In the genomic region with DNA sequence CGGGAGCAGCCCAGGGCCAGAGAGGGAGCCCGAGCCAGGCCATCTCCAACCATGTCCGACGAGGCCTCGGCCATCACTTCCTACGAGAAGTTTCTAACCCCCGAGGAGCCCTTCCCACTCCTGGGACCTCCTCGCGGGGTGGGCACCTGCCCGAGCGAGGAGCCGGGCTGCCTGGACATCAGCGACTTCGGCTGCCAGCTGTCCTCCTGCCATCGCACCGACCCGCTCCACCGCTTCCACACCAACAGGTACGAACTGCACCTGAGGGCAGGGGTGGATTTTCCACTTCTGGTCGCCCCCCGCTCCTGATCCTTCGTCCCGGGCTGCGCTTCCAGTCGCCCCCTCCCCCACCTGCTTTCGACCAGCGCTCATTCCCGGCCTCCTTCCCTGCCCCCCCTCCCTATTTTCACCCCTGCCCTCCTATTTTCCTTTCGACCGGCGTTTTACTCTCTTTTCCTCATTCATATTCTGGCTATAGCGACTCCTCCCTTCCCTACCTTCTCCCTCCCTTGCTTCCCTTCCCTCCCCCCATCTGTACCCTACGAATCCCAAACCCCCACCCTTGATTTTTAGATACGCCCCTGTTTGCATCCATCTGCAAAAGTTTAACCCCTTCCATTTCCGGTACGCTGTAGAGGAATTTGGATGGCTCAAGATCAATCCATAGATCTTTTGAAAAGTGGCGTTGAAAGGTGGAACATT, we compare ENCODE assay signal across 8 cellular contexts. TPM values are rescaled to one million over a fixed set of nuclear protein-coding genes. Genes with fewer than 3 reads are reported as not detected.
A peak's percentile ranks its signal among the peaks of the same experiment; 100 is the strongest.
DNase-seq lines count a peak whose midpoint lies in the region; ATAC-seq and TF ChIP-seq lines count a peak whose summit lies in the region.

No MANE protein-coding gene starts in this region.

- no peaks in the 10 kb centered on the region for H3K27me3 Mint-ChIP-seq in activated naive CD4-positive, alpha-beta T cell treated with anti-CD3 and anti-CD28 coated beads for 36 hours (ENCODE audit: low read depth)
- H3K27me3 Mint-ChIP-seq in activated CD4-positive, alpha-beta memory T cell treated with anti-CD3 and anti-CD28 coated beads, Interleukin-2, amount 10 ng/mL, durations not matched to agents 7 days and 5 days, result no peaks in the 10 kb centered on the region

- H3K4me1 Mint-ChIP-seq in activated naive CD4-positive, alpha-beta T cell treated with anti-CD3 and anti-CD28 coated beads for 36 hours (ENCODE audit: low read depth), result peaks cover 31% of the 10 kb centered on the region
- H3K4me1 Mint-ChIP-seq in activated CD4-positive, alpha-beta memory T cell treated with anti-CD3 and anti-CD28 coated beads, Interleukin-2, amount 10 ng/mL, durations not matched to agents 7 days and 5 days, result peaks cover 30% of the 10 kb centered on the region

- H3K27me3 ChIP-seq in iPS-15b (ENCODE audit: control insufficient read depth, insufficient read depth, low read length) (no peaks in the 10 kb centered on the region), smooth muscle cell (ENCODE audit: low read depth) (no peaks in the 10 kb centered on the region)

- H3K4me2 ChIP-seq in smooth muscle cell, result peak overlapping the region; percentile 88

- 47% methylated on average over 22 of the region's 37 CpGs for WGBS in smooth muscle cell (ENCODE audit: low lambda C conversion rate)

- H3K4me3 ChIP-seq in iPS-15b (ENCODE audit: low read depth, low read length) (peak overlapping the region; percentile 88), smooth muscle cell (peak overlapping the region; percentile 67)

- peak overlapping the region; percentile 72 for H3K4me3 Mint-ChIP-seq in activated naive CD4-positive, alpha-beta T cell treated with anti-CD3 and anti-CD28 coated beads for 36 hours
- peak overlapping the region; percentile 73 for H3K4me3 Mint-ChIP-seq in activated CD4-positive, alpha-beta memory T cell treated with anti-CD3 and anti-CD28 coated beads, Interleukin-2, amount 10 ng/mL, durations not matched to agents 7 days and 5 days

- CTCF ChIA-PET in activated naive CD4-positive, alpha-beta T cell treated with anti-CD3 and anti-CD28 coated beads for 36 hours (lab: Charles Lee), result interaction anchor here (0.8 to 3.1 kb wide), 2 partner anchors 8 to 10 kb away, joined by 4 to 9 read pairs; a partner anchor contains a TSS
- CTCF ChIA-PET in activated CD4-positive, alpha-beta memory T cell treated with anti-CD3 and anti-CD28 coated beads, Interleukin-2, amount 10 ng/mL, durations not matched to agents 7 days and 5 days (lab: Charles Lee), result interaction anchor here (0.6 to 3.6 kb wide), 3 partner anchors 10 to 249 kb away, joined by 4 to 43 read pairs (median 4); a partner anchor contains a TSS

- H3F3A ChIP-seq in smooth muscle cell (ENCODE audit: low read depth), result no peaks in the 10 kb centered on the region

- no peak overlapping the region for H3K27ac Mint-ChIP-seq in activated naive CD4-positive, alpha-beta T cell treated with anti-CD3 and anti-CD28 coated beads for 36 hours
- no peak overlapping the region for H3K27ac Mint-ChIP-seq in activated CD4-positive, alpha-beta memory T cell treated with anti-CD3 and anti-CD28 coated beads, Interleukin-2, amount 10 ng/mL, durations not matched to agents 7 days and 5 days

- TF ChIP-seq CTCF in smooth muscle cell (IDR thresholded peaks at IDR 0.05; ENCODE audit: borderline replicate concordance, insufficient read depth, poor library complexity, severe bottlenecking), result no peak

- intact Hi-C loops in activated naive CD4-positive, alpha-beta T cell treated with anti-CD3 and anti-CD28 coated beads for 36 hours (cut with micrococcal nuclease), result loop anchor here (1.0 kb wide), 1 partner anchor 10 kb away; a partner anchor contains a TSS

- POLR2A ChIA-PET in activated CD4-positive, alpha-beta memory T cell treated with anti-CD3 and anti-CD28 coated beads, Interleukin-2, amount 10 ng/mL, durations not matched to agents 7 days and 5 days (lab: Charles Lee), result interaction anchor here (0.9 to 3.6 kb wide), 3 partner anchors 8 to 54 kb away, joined by 4 to 57 read pairs (median 4); a partner anchor contains a TSS

- H3K79me2 ChIP-seq in smooth muscle cell (ENCODE audit: low read depth), result peaks cover 26% of the 10 kb centered on the region

- no peak overlapping the region for H3K27ac ChIP-seq in smooth muscle cell (ENCODE audit: low read depth)

- no peaks in the 10 kb centered on the region for H3K36me3 ChIP-seq in iPS-15b (ENCODE audit: control insufficient read depth, insufficient read depth, low read length)
- no peaks in the 10 kb centered on the region for H3K36me3 ChIP-seq in smooth muscle cell (ENCODE audit: low read depth)

- DNase-seq in activated naive CD4-positive, alpha-beta T cell treated with anti-CD3 and anti-CD28 coated beads for 36 hours, result no peak
- no peak for DNase-seq in activated naive CD4-positive, alpha-beta T cell (lab: John Stamatoyannopoulos, UW)
- DNase-seq in activated CD4-positive, alpha-beta memory T cell treated with anti-CD3 and anti-CD28 coated beads, Interleukin-2, amount 10 ng/mL, durations not matched to agents 7 days and 5 days, result no peak
- DNase-seq in smooth muscle cell (lab: John Stamatoyannopoulos, UW; ENCODE audit: unreplicated experiment) (no peak), AG20443 (ENCODE audit: low spot score) (no peak), COR-L47 (lab: John Stamatoyannopoulos, UW) (no peak)

- H3K9me3 ChIP-seq in iPS-15b (ENCODE audit: control insufficient read depth, insufficient read depth, low read length) (no peaks in the 10 kb centered on the region), smooth muscle cell (replicated peaks; ENCODE audit: low read depth) (no peaks in the 10 kb centered on the region)

- H4K20me1 ChIP-seq in smooth muscle cell (ENCODE audit: low read depth), result peaks cover 26% of the 10 kb centered on the region

- peaks cover 3% of the 10 kb centered on the region for H3K36me3 Mint-ChIP-seq in activated naive CD4-positive, alpha-beta T cell treated with anti-CD3 and anti-CD28 coated beads for 36 hours (ENCODE audit: low read depth)
- peaks cover 19% of the 10 kb centered on the region for H3K36me3 Mint-ChIP-seq in activated CD4-positive, alpha-beta memory T cell treated with anti-CD3 and anti-CD28 coated beads, Interleukin-2, amount 10 ng/mL, durations not matched to agents 7 days and 5 days (ENCODE audit: low read depth)

- H3K9ac ChIP-seq in iPS-15b (ENCODE audit: low read depth, low read length) (peak overlapping the region; percentile 82), smooth muscle cell (ENCODE audit: low read depth) (peak overlapping the region; percentile 66)

- ATAC-seq in GM21786 (IDR thresholded peaks at IDR 0.05; ENCODE audit: unreplicated experiment), result no peak

- no peaks in the 10 kb centered on the region for H3K9me3 Mint-ChIP-seq in activated naive CD4-positive, alpha-beta T cell treated with anti-CD3 and anti-CD28 coated beads for 36 hours
- no peaks in the 10 kb centered on the region for H3K9me3 Mint-ChIP-seq in activated CD4-positive, alpha-beta memory T cell treated with anti-CD3 and anti-CD28 coated beads, Interleukin-2, amount 10 ng/mL, durations not matched to agents 7 days and 5 days

- H3K4me1 ChIP-seq in iPS-15b (ENCODE audit: control insufficient read depth, insufficient read depth, low read length), result peaks cover 5% of the 10 kb centered on the region
- no peaks in the 10 kb centered on the region for H3K4me1 ChIP-seq in smooth muscle cell (ENCODE audit: low read depth)

- H2AFZ ChIP-seq in smooth muscle cell (ENCODE audit: low read depth), result peak overlapping the region; percentile 43

RNA-seq across cellular contexts. Expression of a gene that starts 0.6 kb away (rescaled TPM):
- 1 to 10 TPM; 6.0 to 6.1 TPM for total RNA-seq in activated naive CD4-positive, alpha-beta T cell treated with anti-CD3 and anti-CD28 coated beads for 36 hours
- 10 to 100 TPM; 12.9 to 13.1 TPM for total RNA-seq in activated CD4-positive, alpha-beta memory T cell treated with anti-CD3 and anti-CD28 coated beads, Interleukin-2, amount 10 ng/mL, durations not matched to agents 7 days and 5 days
- 16.2 and 19.6 TPM in 2 replicates for total RNA-seq in smooth muscle cell
- 4.1 and 5.3 TPM in 2 replicates for polyA plus RNA-seq in smooth muscle cell

RNA-seq across cellular contexts. Expression of a gene that starts 10.1 kb away (rescaled TPM):
- total RNA-seq in activated naive CD4-positive, alpha-beta T cell treated with anti-CD3 and anti-CD28 coated beads for 36 hours, result 1 to 10 TPM; 4.6 to 5.0 TPM
- total RNA-seq in activated CD4-positive, alpha-beta memory T cell treated with anti-CD3 and anti-CD28 coated beads, Interleukin-2, amount 10 ng/mL, durations not matched to agents 7 days and 5 days, result 1 to 10 TPM; 7.9 to 8.3 TPM
- total RNA-seq in smooth muscle cell, result 0.18 and 8.9 TPM in 2 replicates
- 2.0 and 3.4 TPM in 2 replicates for polyA plus RNA-seq in smooth muscle cell

RNA-seq across cellular contexts. Expression of a gene that starts 54.6 kb away (rescaled TPM):
- total RNA-seq in activated naive CD4-positive, alpha-beta T cell treated with anti-CD3 and anti-CD28 coated beads for 36 hours, result under 1 TPM; 0.12 to 0.17 TPM
- 1 to 10 TPM; 1.6 to 2.8 TPM for total RNA-seq in activated CD4-positive, alpha-beta memory T cell treated with anti-CD3 and anti-CD28 coated beads, Interleukin-2, amount 10 ng/mL, durations not matched to agents 7 days and 5 days
- 1.3 TPM in 1 of 2 replicates, not detected in the other for total RNA-seq in smooth muscle cell
- 1.5 and 1.7 TPM in 2 replicates for polyA plus RNA-seq in smooth muscle cell
